In genomic region chr1:225944387-225944786, GRCh38 we compare ENCODE assay signal across 1 cellular context.
TF ChIP-seq lines count a peak whose summit lies in the region.

No MANE protein-coding gene starts in this region.

TF ChIP-seq in GM23338, 12 proteins besides CTCF, POLR2A, EP300 and RAD21:
- TF ChIP-seq ZNF462 (CRISPR knock-in tag; IDR thresholded peaks at IDR 0.05) (no peak), STAT1 (IDR thresholded peaks at IDR 0.05; ENCODE audit: unreplicated experiment) (no peak), CREB1 (CRISPR knock-in tag; IDR thresholded peaks at IDR 0.05; ENCODE audit: low read depth) (no peak), EZH2 (IDR thresholded peaks at IDR 0.05; ENCODE audit: low read depth, unreplicated experiment) (no peak), REST (IDR thresholded peaks at IDR 0.05; ENCODE audit: unreplicated experiment) (no peak), JUNB (IDR thresholded peaks at IDR 0.05; ENCODE audit: unreplicated experiment) (no peak), ZNF114 (CRISPR knock-in tag; IDR thresholded peaks at IDR 0.05) (no peak), ZNF331 (CRISPR knock-in tag; IDR thresholded peaks at IDR 0.05; ENCODE audit: low read depth) (no peak), NANOG (IDR thresholded peaks at IDR 0.05; ENCODE audit: borderline replicate concordance) (no peak), EZH2phosphoT487 (IDR thresholded peaks at IDR 0.05; ENCODE audit: unreplicated experiment) (no peak), POLR2AphosphoS5 (IDR thresholded peaks at IDR 0.05; ENCODE audit: low read depth) (no peak), ETS1 (IDR thresholded peaks at IDR 0.05) (no peak)
